In genomic region chr5:113278976-113279375, GRCh38 we compare ENCODE assay signal across 14 cellular contexts.
DNase-seq lines count a peak whose midpoint lies in the region; ATAC-seq and TF ChIP-seq lines count a peak whose summit lies in the region.
"Had no signal": no experiment of that assay in that cellular context is flagged by ENCODE, and none has a peak within 500 bp of the region (broad histone marks: within the 10 kb centered on the region; RNA-seq: fewer than 3 reads in every experiment).

No MANE protein-coding gene starts in this region.

- H3K9me3 Mint-ChIP-seq in activated CD4-positive, alpha-beta T cell treated with anti-CD3 and anti-CD28 coated beads, Interleukin-2, amount 10 ng/mL, durations not matched to agents 24 days and 14 days: no peaks in the 10 kb centered on the region
- H3K9me3 Mint-ChIP-seq: CD4-positive, alpha-beta T cell had no signal

- H3K4me3 Mint-ChIP-seq in activated CD4-positive, alpha-beta T cell treated with anti-CD3 and anti-CD28 coated beads, Interleukin-2, amount 10 ng/mL, durations not matched to agents 24 days and 14 days: no peak overlapping the region
- H3K4me3 Mint-ChIP-seq: CD4-positive, alpha-beta T cell had no signal

- H3K9me3 ChIP-seq in RWPE2 (ENCODE audit: severe bottlenecking) (no peaks in the 10 kb centered on the region), mucosa of descending colon (no peaks in the 10 kb centered on the region)
- H3K9me3 ChIP-seq: MG63, tibial artery had no signal

- no peaks in the 10 kb centered on the region for H3K36me3 Mint-ChIP-seq in activated CD4-positive, alpha-beta T cell treated with anti-CD3 and anti-CD28 coated beads, Interleukin-2, amount 10 ng/mL, durations not matched to agents 24 days and 14 days (ENCODE audit: low read depth)

- H3K4me1 ChIP-seq in RWPE2 (ENCODE audit: insufficient read depth, poor library complexity, severe bottlenecking): peaks cover 8% of the 10 kb centered on the region
- H3K4me1 ChIP-seq in mucosa of descending colon (ENCODE audit: low read depth): no peaks in the 10 kb centered on the region
- H3K4me1 ChIP-seq: tibial artery had no signal

- no peak overlapping the region for H3K27ac ChIP-seq in RWPE2 (ENCODE audit: poor library complexity, severe bottlenecking)
- H3K27ac ChIP-seq: tibial artery had no signal

- H3K4me1 Mint-ChIP-seq in activated CD4-positive, alpha-beta T cell treated with anti-CD3 and anti-CD28 coated beads, Interleukin-2, amount 10 ng/mL, durations not matched to agents 24 days and 14 days: peaks cover 3% of the 10 kb centered on the region

- ATAC-seq in GM18511 (IDR thresholded peaks at IDR 0.05; ENCODE audit: unreplicated experiment) (peak; percentile 56), HG02759 (IDR thresholded peaks at IDR 0.05; ENCODE audit: unreplicated experiment) (peak; percentile 66), RWPE2 (ENCODE audit: low read depth) (peak; percentile 63), mucosa of descending colon (no peak), HG02981 (IDR thresholded peaks at IDR 0.05; ENCODE audit: unreplicated experiment) (no peak)

- no peak overlapping the region for H3K27ac Mint-ChIP-seq in activated CD4-positive, alpha-beta T cell treated with anti-CD3 and anti-CD28 coated beads, Interleukin-2, amount 10 ng/mL, durations not matched to agents 24 days and 14 days
- H3K27ac Mint-ChIP-seq: CD4-positive, alpha-beta T cell had no signal

- TF ChIP-seq CTCF in RWPE2 (IDR thresholded peaks at IDR 0.05; ENCODE audit: poor library complexity, severe bottlenecking): no peak
- no peak for TF ChIP-seq CTCF in mucosa of descending colon (IDR thresholded peaks at IDR 0.05)

- DNase-seq in RWPE2 (ENCODE audit: low spot score) (no peak), kidney glomerular epithelial cell (lab: John Stamatoyannopoulos, UW) (peak; percentile 27), mucosa of descending colon (no peak), NCI-H446 treated with DMSO at 0.1 percent for 48 hours (lab: John Stamatoyannopoulos, UW) (no peak)
- DNase-seq in activated CD4-positive, alpha-beta T cell treated with anti-CD3 and anti-CD28 coated beads, Interleukin-2, amount 10 ng/mL, durations not matched to agents 24 days and 14 days: no peak
- DNase-seq: activated naive CD4-positive, alpha-beta T cell; CD4-positive, alpha-beta T cell; GDM1; MG63; tibial artery had no signal

- no peaks in the 10 kb centered on the region for H3K27me3 Mint-ChIP-seq in activated CD4-positive, alpha-beta T cell treated with anti-CD3 and anti-CD28 coated beads, Interleukin-2, amount 10 ng/mL, durations not matched to agents 24 days and 14 days
- H3K27me3 Mint-ChIP-seq: CD4-positive, alpha-beta T cell had no signal

- H3K36me3 ChIP-seq in RWPE2 (ENCODE audit: low read depth) (no peaks in the 10 kb centered on the region), mucosa of descending colon (ENCODE audit: low read depth) (no peaks in the 10 kb centered on the region)
- H3K36me3 ChIP-seq: MG63, tibial artery had no signal

- intact Hi-C loops in mucosa of descending colon (cut with DNase I, micrococcal nuclease): no loop called here
- intact Hi-C loops in activated CD4-positive, alpha-beta T cell treated with anti-CD3 and anti-CD28 coated beads, Interleukin-2, amount 10 ng/mL, durations not matched to agents 24 days and 14 days (cut with micrococcal nuclease): no loop called here

- no peaks in the 10 kb centered on the region for H3K27me3 ChIP-seq in RWPE2 (ENCODE audit: insufficient read depth, poor library complexity, severe bottlenecking)
- H3K27me3 ChIP-seq: MG63, tibial artery had no signal

- H3K4me3 ChIP-seq in RWPE2 (ENCODE audit: severe bottlenecking) (no peak overlapping the region), mucosa of descending colon (no peak overlapping the region)
- H3K4me3 ChIP-seq: lung, MG63, tibial artery had no signal

Comparison
In these comparisons a context has a peak if more than half of its experiments do, and no peak if none do; other contexts are left out.
1. ATAC-seq: peak in GM18511 (single experiment), HG02759 (single experiment) and RWPE2 (single experiment); none in mucosa of descending colon (single experiment) and HG02981 (single experiment).